9 cellular contexts compared by ENCODE assay signal in the genomic region with DNA sequence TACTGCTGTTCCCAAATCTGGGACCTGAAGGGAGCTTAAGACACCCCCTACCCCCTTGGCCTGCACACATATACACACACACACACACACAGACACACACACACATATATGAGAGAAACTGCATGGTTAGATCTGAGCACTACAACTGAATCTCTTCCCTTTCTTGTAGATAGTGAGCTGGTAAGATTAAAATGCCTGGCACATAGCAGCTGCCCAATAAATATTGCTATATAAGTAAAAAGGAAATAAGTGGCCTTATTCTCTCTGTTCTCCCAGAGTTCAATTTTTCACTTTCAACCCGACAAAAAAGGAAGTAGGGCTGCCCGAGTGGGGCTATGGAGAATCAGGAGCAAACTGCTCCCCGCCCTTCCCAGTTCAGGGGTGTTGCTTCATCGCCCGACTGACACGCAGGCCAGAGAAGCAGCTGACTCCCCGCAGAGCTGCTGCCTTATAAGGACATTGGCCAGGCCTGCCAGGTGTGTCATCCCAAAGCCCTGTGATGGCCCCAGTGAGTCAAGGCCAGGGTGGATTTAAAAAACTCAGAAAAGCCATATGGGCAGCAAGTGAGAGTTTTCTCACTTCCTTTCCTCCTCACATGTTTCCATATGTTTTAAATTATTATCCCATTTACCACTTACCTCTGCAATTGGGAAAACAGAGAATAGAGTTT.
DNase-seq lines count a peak whose midpoint lies in the region; ATAC-seq, FAIRE-seq and TF ChIP-seq lines count a peak whose summit lies in the region.
"Had no signal": no experiment of that assay in that cellular context is flagged by ENCODE, and none has a peak within 500 bp of the region (broad histone marks: within the 10 kb centered on the region; RNA-seq: fewer than 3 reads in every experiment).

No MANE protein-coding gene starts in this region.

- no peak overlapping the region for H3K4me3 Mint-ChIP-seq in GM23338
- H3K4me3 Mint-ChIP-seq in type B pancreatic cell = no peak overlapping the region
- H3K4me3 Mint-ChIP-seq: T-cell had no signal

- H3K27me3 Mint-ChIP-seq in GM23338 (ENCODE audit: insufficient read depth, low read depth, poor library complexity) (peaks cover 8% of the 10 kb centered on the region), type B pancreatic cell (no peaks in the 10 kb centered on the region)

- H3K27ac ChIP-seq in GM23338 (ENCODE audit: low read depth) = peak overlapping the region; percentile 16

- H4K20me1 ChIP-seq in GM23338 (replicated peaks; ENCODE audit: insufficient read depth) = no peaks in the 10 kb centered on the region

- H3K4me2 ChIP-seq in GM23338 = peak overlapping the region; percentile 33; the same call in 1 of the 2 replicates

- H3K9me3 Mint-ChIP-seq in GM23338 = no peaks in the 10 kb centered on the region
- no peaks in the 10 kb centered on the region for H3K9me3 Mint-ChIP-seq in type B pancreatic cell
- H3K9me3 Mint-ChIP-seq: T-cell had no signal

- no peaks in the 10 kb centered on the region for H3K79me2 ChIP-seq in GM23338 (replicated peaks; ENCODE audit: insufficient read depth)

- peaks cover 11% of the 10 kb centered on the region for H3K4me1 Mint-ChIP-seq in GM23338
- peaks cover 15% of the 10 kb centered on the region for H3K4me1 Mint-ChIP-seq in type B pancreatic cell (ENCODE audit: unreplicated experiment)
- H3K4me1 Mint-ChIP-seq: T-cell had no signal

- no peak for FAIRE-seq in GM19239 (lab: Jason Lieb, UNC)

- H2AFZ ChIP-seq in GM23338 = no peak overlapping the region; the same call in 1 of the 2 replicates

- H3K27me3 ChIP-seq in GM23338 (ENCODE audit: insufficient read depth) (no peaks in the 10 kb centered on the region), kidney epithelial cell (ENCODE audit: control insufficient read depth, insufficient read depth, low read length) (no peaks in the 10 kb centered on the region)

- 0 out of 2 replicates have a peak, but pooled peaks cover 5% of the 10 kb centered on the region for H3F3A ChIP-seq in GM23338 (replicated peaks; ENCODE audit: low read depth)

- DNase-seq in GM03348 (ENCODE audit: low spot score) (peak; percentile 90), GM23338 (ENCODE audit: low spot score) (peak; percentile 94), KG1 (lab: John Stamatoyannopoulos, UW) (peak; percentile 35), astrocyte of the spinal cord (ENCODE audit: low read depth, low spot score) (peak; percentile 93), kidney epithelial cell (ENCODE audit: low read depth) (peak; percentile 96), type B pancreatic cell (ENCODE audit: extremely low spot score, unreplicated experiment) (no peak), NCI-H526 (lab: John Stamatoyannopoulos, UW) (no peak), GM19239 (ENCODE audit: insufficient read length, low spot score) (no peak)

- no peaks in the 10 kb centered on the region; the same call in 2 of the 3 replicates for H3K36me3 Mint-ChIP-seq in GM23338 (ENCODE audit: low read depth)
- H3K36me3 Mint-ChIP-seq in type B pancreatic cell = no peaks in the 10 kb centered on the region
- H3K36me3 Mint-ChIP-seq: T-cell had no signal

- TF ChIP-seq CTCF in GM23338 (conservative IDR thresholded peaks at IDR 0.05; ENCODE audit: low read depth in 2 of 2) (no peak), astrocyte of the spinal cord (IDR thresholded peaks at IDR 0.05; ENCODE audit: low read depth, low read length) (no peak), kidney epithelial cell (IDR thresholded peaks at IDR 0.05; ENCODE audit: insufficient read depth, low read length, poor library complexity, severe bottlenecking) (no peak), type B pancreatic cell (conservative IDR thresholded peaks at IDR 0.05) (no peak)

- peaks cover 12% of the 10 kb centered on the region for H3K4me1 ChIP-seq in GM23338 (ENCODE audit: insufficient read depth)

- H3K27ac Mint-ChIP-seq in GM23338 (peak overlapping the region; percentile 76), type B pancreatic cell (peak overlapping the region; percentile 75)
- H3K27ac Mint-ChIP-seq: T-cell had no signal

- in situ Hi-C loops in astrocyte of the spinal cord (cut with HindIII; ENCODE audit: low sequenced_read_pairs) = no loop called here

- H3K36me3 ChIP-seq in GM23338 (ENCODE audit: insufficient read depth) = no peaks in the 10 kb centered on the region
- H3K36me3 ChIP-seq in kidney epithelial cell (ENCODE audit: control insufficient read depth, insufficient read depth, low read length) = no peaks in the 10 kb centered on the region

- H3K4me3 ChIP-seq in GM23338 (no peak overlapping the region), astrocyte of the spinal cord (ENCODE audit: low read depth, low read length) (no peak overlapping the region), kidney epithelial cell (ENCODE audit: low read depth, low read length) (no peak overlapping the region)

- peak; percentile 99 for ATAC-seq in GM23338

- H3K9me2 ChIP-seq in GM23338 (ENCODE audit: insufficient read depth) = peaks cover 6% of the 10 kb centered on the region; the same call in 1 of the 2 replicates

TF ChIP-seq in GM23338, 12 proteins besides CTCF, POLR2A, EP300 and RAD21:
- TF ChIP-seq CREB1 (CRISPR knock-in tag; IDR thresholded peaks at IDR 0.05; ENCODE audit: low read depth) (peak; percentile 42; the same call in 1 of the 2 replicates), ZNF331 (CRISPR knock-in tag; IDR thresholded peaks at IDR 0.05; ENCODE audit: low read depth) (no peak)
- TF ChIP-seq, protein P1, sequence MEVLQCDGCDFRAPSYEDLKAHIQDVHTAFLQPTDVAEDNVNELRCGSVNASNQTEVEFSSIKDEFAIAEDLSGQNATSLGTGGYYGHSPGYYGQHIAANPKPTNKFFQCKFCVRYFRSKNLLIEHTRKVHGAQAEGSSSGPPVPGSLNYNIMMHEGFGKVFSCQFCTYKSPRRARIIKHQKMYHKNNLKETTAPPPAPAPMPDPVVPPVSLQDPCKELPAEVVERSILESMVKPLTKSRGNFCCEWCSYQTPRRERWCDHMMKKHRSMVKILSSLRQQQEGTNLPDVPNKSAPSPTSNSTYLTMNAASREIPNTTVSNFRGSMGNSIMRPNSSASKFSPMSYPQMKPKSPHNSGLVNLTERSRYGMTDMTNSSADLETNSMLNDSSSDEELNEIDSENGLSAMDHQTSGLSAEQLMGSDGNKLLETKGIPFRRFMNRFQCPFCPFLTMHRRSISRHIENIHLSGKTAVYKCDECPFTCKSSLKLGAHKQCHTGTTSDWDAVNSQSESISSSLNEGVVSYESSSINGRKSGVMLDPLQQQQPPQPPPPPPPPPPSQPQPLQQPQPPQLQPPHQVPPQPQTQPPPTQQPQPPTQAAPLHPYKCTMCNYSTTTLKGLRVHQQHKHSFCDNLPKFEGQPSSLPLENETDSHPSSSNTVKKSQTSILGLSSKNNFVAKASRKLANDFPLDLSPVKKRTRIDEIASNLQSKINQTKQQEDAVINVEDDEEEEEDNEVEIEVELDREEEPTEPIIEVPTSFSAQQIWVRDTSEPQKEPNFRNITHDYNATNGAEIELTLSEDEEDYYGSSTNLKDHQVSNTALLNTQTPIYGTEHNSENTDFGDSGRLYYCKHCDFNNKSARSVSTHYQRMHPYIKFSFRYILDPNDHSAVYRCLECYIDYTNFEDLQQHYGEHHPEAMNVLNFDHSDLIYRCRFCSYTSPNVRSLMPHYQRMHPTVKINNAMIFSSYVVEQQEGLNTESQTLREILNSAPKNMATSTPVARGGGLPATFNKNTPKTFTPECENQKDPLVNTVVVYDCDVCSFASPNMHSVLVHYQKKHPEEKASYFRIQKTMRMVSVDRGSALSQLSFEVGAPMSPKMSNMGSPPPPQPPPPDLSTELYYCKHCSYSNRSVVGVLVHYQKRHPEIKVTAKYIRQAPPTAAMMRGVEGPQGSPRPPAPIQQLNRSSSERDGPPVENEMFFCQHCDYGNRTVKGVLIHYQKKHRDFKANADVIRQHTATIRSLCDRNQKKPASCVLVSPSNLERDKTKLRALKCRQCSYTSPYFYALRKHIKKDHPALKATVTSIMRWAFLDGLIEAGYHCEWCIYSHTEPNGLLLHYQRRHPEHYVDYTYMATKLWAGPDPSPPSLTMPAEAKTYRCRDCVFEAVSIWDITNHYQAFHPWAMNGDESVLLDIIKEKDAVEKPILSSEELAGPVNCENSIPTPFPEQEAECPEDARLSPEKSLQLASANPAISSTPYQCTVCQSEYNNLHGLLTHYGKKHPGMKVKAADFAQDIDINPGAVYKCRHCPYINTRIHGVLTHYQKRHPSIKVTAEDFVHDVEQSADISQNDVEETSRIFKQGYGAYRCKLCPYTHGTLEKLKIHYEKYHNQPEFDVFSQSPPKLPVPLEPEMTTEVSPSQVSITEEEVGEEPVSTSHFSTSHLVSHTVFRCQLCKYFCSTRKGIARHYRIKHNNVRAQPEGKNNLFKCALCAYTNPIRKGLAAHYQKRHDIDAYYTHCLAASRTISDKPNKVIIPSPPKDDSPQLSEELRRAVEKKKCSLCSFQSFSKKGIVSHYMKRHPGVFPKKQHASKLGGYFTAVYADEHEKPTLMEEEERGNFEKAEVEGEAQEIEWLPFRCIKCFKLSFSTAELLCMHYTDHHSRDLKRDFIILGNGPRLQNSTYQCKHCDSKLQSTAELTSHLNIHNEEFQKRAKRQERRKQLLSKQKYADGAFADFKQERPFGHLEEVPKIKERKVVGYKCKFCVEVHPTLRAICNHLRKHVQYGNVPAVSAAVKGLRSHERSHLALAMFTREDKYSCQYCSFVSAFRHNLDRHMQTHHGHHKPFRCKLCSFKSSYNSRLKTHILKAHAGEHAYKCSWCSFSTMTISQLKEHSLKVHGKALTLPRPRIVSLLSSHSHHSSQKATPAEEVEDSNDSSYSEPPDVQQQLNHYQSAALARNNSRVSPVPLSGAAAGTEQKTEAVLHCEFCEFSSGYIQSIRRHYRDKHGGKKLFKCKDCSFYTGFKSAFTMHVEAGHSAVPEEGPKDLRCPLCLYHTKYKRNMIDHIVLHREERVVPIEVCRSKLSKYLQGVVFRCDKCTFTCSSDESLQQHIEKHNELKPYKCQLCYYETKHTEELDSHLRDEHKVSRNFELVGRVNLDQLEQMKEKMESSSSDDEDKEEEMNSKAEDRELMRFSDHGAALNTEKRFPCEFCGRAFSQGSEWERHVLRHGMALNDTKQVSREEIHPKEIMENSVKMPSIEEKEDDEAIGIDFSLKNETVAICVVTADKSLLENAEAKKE (CRISPR knock-in tag; IDR thresholded peaks at IDR 0.05) = peak; percentile 55; the same call in 1 of the 2 replicates

Comparison
In these comparisons a context has a peak if more than half of its experiments do, and no peak if none do; other contexts are left out.
1. DNase-seq: peak in GM03348 (single experiment), GM23338 (single experiment), KG1 (single experiment), astrocyte of the spinal cord (single experiment) and kidney epithelial cell (single experiment); none in type B pancreatic cell (single experiment), NCI-H526 (0 of 2) and GM19239 (single experiment).